ENCODE assay signal across 1 cellular context in genomic region chr2:235105821-235106359, GRCh38.
A peak's percentile ranks its signal among the peaks of the same experiment; 100 is the strongest.
TF ChIP-seq lines count a peak whose summit lies in the region.

No MANE protein-coding gene starts in this region.

TF ChIP-seq in HepG2, 621 proteins besides CTCF, POLR2A, EP300 and RAD21 (continued from another document and continues in another):
- TF ChIP-seq HMGXB4 (CRISPR knock-in tag; IDR thresholded peaks at IDR 0.05; ENCODE audit: borderline replicate concordance in 1 of 2, low read depth in 1 of 2) (peak in 1 of 2 experiments; percentile 65; a peak in 2 of 4 replicates), ZNF362 (CRISPR knock-in tag; IDR thresholded peaks at IDR 0.05; ENCODE audit: borderline replicate concordance) (no peak), ZNF784 (CRISPR knock-in tag; IDR thresholded peaks at IDR 0.05; ENCODE audit: borderline replicate concordance) (no peak), ZNF30 (CRISPR knock-in tag; IDR thresholded peaks at IDR 0.05) (no peak), ZNF607 (CRISPR knock-in tag; IDR thresholded peaks at IDR 0.05; ENCODE audit: borderline replicate concordance) (peak; percentile 21; the same call in 1 of the 2 replicates), IRF2 (CRISPR knock-in tag; IDR thresholded peaks at IDR 0.05) (no peak), ELF4 (CRISPR knock-in tag; IDR thresholded peaks at IDR 0.05; ENCODE audit: borderline replicate concordance) (no peak), ZSCAN5A (CRISPR knock-in tag; IDR thresholded peaks at IDR 0.05; ENCODE audit: borderline replicate concordance) (no peak), ZBED4 (CRISPR knock-in tag; IDR thresholded peaks at IDR 0.05; ENCODE audit: borderline replicate concordance) (peak; percentile 51; the same call in 1 of the 2 replicates), MIER2 (CRISPR knock-in tag; IDR thresholded peaks at IDR 0.05) (no peak), ZBTB25 (CRISPR knock-in tag; IDR thresholded peaks at IDR 0.05) (no peak), RFX5 (IDR thresholded peaks at IDR 0.05; ENCODE audit: low read depth, low read length) (no peak), ZNF484 (CRISPR knock-in tag; IDR thresholded peaks at IDR 0.05; ENCODE audit: borderline replicate concordance, low read depth) (no peak), ZBTB37 (CRISPR knock-in tag; IDR thresholded peaks at IDR 0.05) (no peak), ZBTB10 (CRISPR knock-in tag; IDR thresholded peaks at IDR 0.05; ENCODE audit: borderline replicate concordance) (no peak), RFX3 (CRISPR knock-in tag; IDR thresholded peaks at IDR 0.05) (no peak), ZNF646 (CRISPR knock-in tag; IDR thresholded peaks at IDR 0.05) (peak; percentile 68; the same call in 1 of the 2 replicates), PAF1 (CRISPR knock-in tag; IDR thresholded peaks at IDR 0.05) (no peak), GABPB1 (CRISPR knock-in tag; IDR thresholded peaks at IDR 0.05) (peak; percentile 33; the same call in 1 of the 2 replicates), ZFP41 (CRISPR knock-in tag; IDR thresholded peaks at IDR 0.05; ENCODE audit: borderline replicate concordance) (no peak), ZNF263 (CRISPR knock-in tag; IDR thresholded peaks at IDR 0.05) (no peak), FOXP4 (CRISPR knock-in tag; IDR thresholded peaks at IDR 0.05) (peak; percentile 59), MTF1 (CRISPR knock-in tag; IDR thresholded peaks at IDR 0.05) (no peak), SAP130 (CRISPR knock-in tag; IDR thresholded peaks at IDR 0.05; ENCODE audit: low read depth) (peak; percentile 89), JUNB (CRISPR knock-in tag; IDR thresholded peaks at IDR 0.05; ENCODE audit: borderline replicate concordance) (0 out of 2 replicates have a peak, but pooled peaks have one; percentile 24), ELK4 (CRISPR knock-in tag; IDR thresholded peaks at IDR 0.05; ENCODE audit: borderline replicate concordance) (no peak), ZNF850 (CRISPR knock-in tag; conservative IDR thresholded peaks at IDR 0.05) (no peak)
